In the genomic region with DNA sequence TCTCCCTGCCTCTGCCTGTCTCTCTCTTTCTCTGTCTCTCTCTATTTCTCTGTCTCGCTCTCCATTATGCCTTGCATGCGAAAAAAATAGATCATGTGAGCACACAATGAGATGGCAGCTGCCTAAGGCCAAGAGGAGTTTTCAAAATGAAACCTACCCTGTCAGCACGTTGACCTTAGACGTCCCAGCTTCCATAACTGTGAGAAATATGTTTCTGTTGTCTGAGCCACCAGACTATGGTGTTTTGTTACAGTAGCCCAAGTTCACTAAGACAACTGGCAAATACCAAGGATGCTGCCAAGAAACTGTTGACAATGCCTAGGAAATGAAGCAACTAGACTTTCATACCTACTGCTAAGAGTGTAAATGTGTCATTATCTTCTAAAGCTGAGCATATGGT, we compare ENCODE assay signal across 19 cellular contexts.
DNase-seq lines count a peak whose midpoint lies in the region; ATAC-seq and TF ChIP-seq lines count a peak whose summit lies in the region.
"Had no signal": no experiment of that assay in that cellular context is flagged by ENCODE, and none has a peak within 500 bp of the region (broad histone marks: within the 10 kb centered on the region; RNA-seq: fewer than 3 reads in every experiment).

No MANE protein-coding gene starts in this region.

- peaks cover 2% of the 10 kb centered on the region for H3K27me3 Mint-ChIP-seq in HFFc6 (ENCODE audit: insufficient read depth)
- no peaks in the 10 kb centered on the region for H3K27me3 Mint-ChIP-seq in glutamatergic neuron (ENCODE audit: unreplicated experiment)

- TF ChIP-seq CTCF in LNCaP clone FGC (IDR thresholded peaks at IDR 0.05; ENCODE audit: control insufficient read depth, extremely low read depth, insufficient read depth) (no peak), astrocyte of the spinal cord (IDR thresholded peaks at IDR 0.05; ENCODE audit: low read depth, low read length) (no peak), HFFc6 (IDR thresholded peaks at IDR 0.05) (no peak), glutamatergic neuron (IDR thresholded peaks at IDR 0.05; ENCODE audit: partially characterized antibody, unreplicated experiment) (no peak)

- H3K27ac Mint-ChIP-seq in HFFc6 (no peak overlapping the region), glutamatergic neuron (ENCODE audit: unreplicated experiment) (no peak overlapping the region)

- H3K9me3 Mint-ChIP-seq in HFFc6 (peaks cover 16% of the 10 kb centered on the region), glutamatergic neuron (ENCODE audit: unreplicated experiment) (no peaks in the 10 kb centered on the region)

- H3K4me1 Mint-ChIP-seq in HFFc6 (ENCODE audit: low read depth) (no peaks in the 10 kb centered on the region), glutamatergic neuron (ENCODE audit: low read depth, unreplicated experiment) (no peaks in the 10 kb centered on the region)

- in situ Hi-C loops in astrocyte of the spinal cord (cut with HindIII; ENCODE audit: low sequenced_read_pairs) = no loop called here

- no peak overlapping the region for H3K4me3 ChIP-seq in LNCaP clone FGC (ENCODE audit: low read depth, low read length)
- no peak overlapping the region for H3K4me3 ChIP-seq in astrocyte of the spinal cord (ENCODE audit: low read depth, low read length)
- H3K4me3 ChIP-seq: HAP-1, K562, Peyer's patch had no signal

- H3K36me3 Mint-ChIP-seq in HFFc6 (ENCODE audit: low read depth) = no peaks in the 10 kb centered on the region
- no peaks in the 10 kb centered on the region for H3K36me3 Mint-ChIP-seq in glutamatergic neuron (ENCODE audit: unreplicated experiment)

- no peak overlapping the region for H3K4me3 Mint-ChIP-seq in HFFc6
- no peak overlapping the region for H3K4me3 Mint-ChIP-seq in glutamatergic neuron (ENCODE audit: unreplicated experiment)

- DNase-seq in LNCaP clone FGC (ENCODE audit: low read depth) (peak; percentile 10), astrocyte of the spinal cord (ENCODE audit: low read depth, low spot score) (peak; percentile 12), myocyte (ENCODE audit: low read depth) (peak; percentile 90), HFFc6 (no peak), glutamatergic neuron (no peak)
- DNase-seq: ACHN, AML-193, DMS79, NCI-H1048, NCI-H1436, NCI-H2081, NCI-H2171 treated with DMSO at 0.1 percent for 48 hours, NCI-H69, Peyer's patch, Right ventricle myocardium superior had no signal

- ATAC-seq in GM19467 (IDR thresholded peaks at IDR 0.05; ENCODE audit: unreplicated experiment) = no peak
- ATAC-seq in GM18520 (IDR thresholded peaks at IDR 0.05; ENCODE audit: unreplicated experiment) = no peak
- ATAC-seq: K562 had no signal

Comparison
In these comparisons a context has a peak if more than half of its experiments do, and no peak if none do; other contexts are left out.
1. DNase-seq: peak in LNCaP clone FGC (single experiment), astrocyte of the spinal cord (single experiment) and myocyte (single experiment); none in HFFc6 (single experiment) and glutamatergic neuron (single experiment).